In genomic region chr10:102431452-102432124, GRCh38 we compare ENCODE assay signal across 2 cellular contexts.
TF ChIP-seq lines count a peak whose summit lies in the region.

No MANE protein-coding gene starts in this region.

TF ChIP-seq in A549, 52 proteins besides CTCF, POLR2A, EP300 and RAD21 (continued from another document):
- TF ChIP-seq E2F6 (IDR thresholded peaks at IDR 0.05; ENCODE audit: borderline replicate concordance, low read depth), result 0 out of 2 replicates have a peak, but pooled peaks have one; percentile 18
- no peak for TF ChIP-seq NFE2L2 (conservative IDR thresholded peaks at IDR 0.05; ENCODE audit: low read length)
- no peak for TF ChIP-seq NPAS2 (CRISPR knock-in tag; IDR thresholded peaks at IDR 0.05; ENCODE audit: borderline replicate concordance)
- TF ChIP-seq CBX8 (IDR thresholded peaks at IDR 0.05), result no peak
- TF ChIP-seq JUNB (IDR thresholded peaks at IDR 0.05), result no peak
- TF ChIP-seq RNF2 (IDR thresholded peaks at IDR 0.05; ENCODE audit: borderline replicate concordance, low read depth), result no peak
- TF ChIP-seq POLR2AphosphoS2 (conservative IDR thresholded peaks at IDR 0.05; ENCODE audit: low read length), result no peak
- TF ChIP-seq HOXA7 (CRISPR knock-in tag; IDR thresholded peaks at IDR 0.05), result no peak
- 0 out of 2 replicates have a peak, but pooled peaks have one; percentile 36 for TF ChIP-seq MAX (IDR thresholded peaks at IDR 0.05)
- no peak for TF ChIP-seq CHD4 (IDR thresholded peaks at IDR 0.05; ENCODE audit: borderline replicate concordance)
- TF ChIP-seq HDAC2 (IDR thresholded peaks at IDR 0.05), result no peak
- no peak for TF ChIP-seq MAFK (IDR thresholded peaks at IDR 0.05; ENCODE audit: partially characterized antibody)
- no peak for TF ChIP-seq ESRRA (IDR thresholded peaks at IDR 0.05; ENCODE audit: borderline replicate concordance, low read length)
- TF ChIP-seq RCOR1 (IDR thresholded peaks at IDR 0.05; ENCODE audit: low read depth, low read length), result no peak

TF ChIP-seq in GM23338, 12 proteins besides CTCF, POLR2A, EP300 and RAD21:
- TF ChIP-seq ZNF462 (CRISPR knock-in tag; IDR thresholded peaks at IDR 0.05) (no peak), ZNF114 (CRISPR knock-in tag; IDR thresholded peaks at IDR 0.05) (no peak), EZH2phosphoT487 (IDR thresholded peaks at IDR 0.05; ENCODE audit: unreplicated experiment) (no peak), POLR2AphosphoS5 (IDR thresholded peaks at IDR 0.05; ENCODE audit: low read depth) (no peak), CREB1 (CRISPR knock-in tag; IDR thresholded peaks at IDR 0.05; ENCODE audit: low read depth) (no peak)
